In the genomic region with DNA sequence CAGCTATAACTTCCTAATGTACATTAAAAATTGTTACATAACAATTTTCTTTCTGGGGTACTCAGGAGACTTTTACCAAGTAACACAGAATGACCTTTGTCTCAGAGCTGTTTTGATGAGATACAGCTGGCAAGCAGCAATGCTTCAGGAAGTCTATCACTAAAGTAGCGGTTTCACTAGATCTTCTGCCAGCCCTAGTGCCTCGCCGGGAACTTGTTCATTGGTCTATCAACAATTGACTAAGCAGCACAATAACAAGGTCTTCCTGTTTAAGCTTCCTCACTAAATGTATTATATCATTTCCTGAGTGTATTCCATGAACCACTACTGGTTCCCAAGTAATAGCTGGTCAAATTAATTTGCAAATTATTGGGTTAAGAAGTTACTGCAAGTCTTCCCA, we compare ENCODE assay signal across 9 cellular contexts.
A peak's percentile ranks its signal among the peaks of the same experiment; 100 is the strongest.
DNase-seq lines count a peak whose midpoint lies in the region; ATAC-seq and TF ChIP-seq lines count a peak whose summit lies in the region.
"Had no signal": no experiment of that assay in that cellular context is flagged by ENCODE, and none has a peak within 500 bp of the region (broad histone marks: within the 10 kb centered on the region; RNA-seq: fewer than 3 reads in every experiment).

No MANE protein-coding gene starts in this region.

- peak; percentile 8 for DNase-seq in Ammon's horn (ENCODE audit: low spot score)
- DNase-seq in adipocyte (ENCODE audit: low read depth) = no peak
- DNase-seq in naive B cell = no peak
- no peak for DNase-seq in NCI-H1092 (lab: John Stamatoyannopoulos, UW)
- DNase-seq in hypothalamus (lab: John Stamatoyannopoulos, UW) = no peak
- no peak for DNase-seq in SK-N-SH

- peak overlapping the region in 1 of 6 donors; percentile 62 for H3K27ac Mint-ChIP-seq in naive B cell

- H3K4me2 ChIP-seq in SK-N-SH = no peak overlapping the region

- H3K27me3 ChIP-seq in adipocyte (replicated peaks; ENCODE audit: control insufficient read depth, insufficient read depth, low read length) = no peaks in the 10 kb centered on the region
- H3K27me3 ChIP-seq in SK-N-SH (ENCODE audit: insufficient read depth) = no peaks in the 10 kb centered on the region

- no peak for TF ChIP-seq RAD21 in SK-N-SH (IDR thresholded peaks at IDR 0.05; ENCODE audit: low read length)

- H3K9me3 ChIP-seq in adipocyte (ENCODE audit: control insufficient read depth, low read length) (no peaks in the 10 kb centered on the region), SK-N-SH (no peaks in the 10 kb centered on the region)
- H3K9me3 ChIP-seq: thoracic aorta had no signal

- H3K4me3 Mint-ChIP-seq in naive B cell = no peak overlapping the region

- H3K36me3 ChIP-seq in adipocyte (ENCODE audit: control insufficient read depth, insufficient read depth, low read length, severe bottlenecking) (peaks cover 63% of the 10 kb centered on the region), SK-N-SH (replicated peaks in 1 of 2; ENCODE audit: control insufficient read depth in 1 of 2, insufficient read depth in 2 of 2, low read length in 1 of 2) (peaks cover 30 to 32% of the 10 kb centered on the region in 2 experiments)
- H3K36me3 ChIP-seq: thoracic aorta had no signal

- H3K36me3 Mint-ChIP-seq in naive B cell = peaks cover 7 to 24% of the 10 kb centered on the region in 2 donors

- H4K20me1 ChIP-seq in SK-N-SH (ENCODE audit: insufficient read depth) = peaks cover 30% of the 10 kb centered on the region

- peaks cover 36 to 56% (median 41%) of the 10 kb centered on the region in 3 donors for H3K4me1 Mint-ChIP-seq in naive B cell

- peaks cover 14% of the 10 kb centered on the region for H3F3A ChIP-seq in SK-N-SH (replicated peaks; ENCODE audit: insufficient read depth)

- H3K27me3 Mint-ChIP-seq in naive B cell = no peaks in the 10 kb centered on the region

- H3K4me3 ChIP-seq in adipocyte (ENCODE audit: low read length) = peak overlapping the region; percentile 37
- H3K4me3 ChIP-seq in SK-N-SH (ENCODE audit: low read depth in 2 of 2, low read length in 1 of 2) = no peak overlapping the region
- H3K4me3 ChIP-seq: thoracic aorta had no signal

- 87% methylated on average over 3 of the region's 3 CpGs for WGBS in SK-N-SH (ENCODE audit: low lambda C conversion rate)

- no peaks in the 10 kb centered on the region for H3K9me2 ChIP-seq in SK-N-SH

- POLR2A ChIA-PET in SK-N-SH (lab: Yijun Ruan, JAX) = no interaction called here

- CTCF ChIA-PET in SK-N-SH (lab: Yijun Ruan, JAX) = interaction anchor here (0.8 to 1.2 kb wide), 2 partner anchors 11 to 51 kb away, joined by 3 read pairs; no protein-coding TSS in a partner anchor

- H3K79me2 ChIP-seq in SK-N-SH (ENCODE audit: insufficient read depth) = peaks cover 89% of the 10 kb centered on the region

- no peak for TF ChIP-seq EP300 in SK-N-SH (IDR thresholded peaks at IDR 0.05; ENCODE audit: borderline replicate concordance in 1 of 2, low read depth in 1 of 2, low read length in 1 of 2)

- peaks cover 7% of the 10 kb centered on the region for H3K4me1 ChIP-seq in adipocyte (ENCODE audit: control insufficient read depth, insufficient read depth, low read length)
- peaks cover 0 to 6% of the 10 kb centered on the region in 2 experiments; a peak in 2 of 4 replicates for H3K4me1 ChIP-seq in SK-N-SH (ENCODE audit: control insufficient read depth in 1 of 2, insufficient read depth in 2 of 2, low read depth in 1 of 2, low read length in 1 of 2)

- ATAC-seq in GM21529 (IDR thresholded peaks at IDR 0.05; ENCODE audit: unreplicated experiment) (peak; percentile 75), naive B cell (ENCODE audit: low read depth in 2 of 2) (peak; percentile 20 to 40)

- no peak overlapping the region for H2AFZ ChIP-seq in SK-N-SH (ENCODE audit: low read depth)

- H3K9ac ChIP-seq in adipocyte (ENCODE audit: low read length) (no peak overlapping the region), SK-N-SH (no peak overlapping the region)

- H3K27ac ChIP-seq in SK-N-SH (ENCODE audit: low read depth in 2 of 2, low read length in 1 of 2) = peak overlapping the region in 1 of 2 experiments; percentile 34; a peak in 2 of 4 replicates
- H3K27ac ChIP-seq: thoracic aorta had no signal

- no peak for TF ChIP-seq CTCF in SK-N-SH (IDR thresholded peaks at IDR 0.05)

- H3K9me3 Mint-ChIP-seq in naive B cell = peaks cover 0 to 2% (median 0%) of the 10 kb centered on the region in 7 donors

TF ChIP-seq in PFSK-1, 5 proteins besides CTCF, POLR2A, EP300 and RAD21:
- TF ChIP-seq SIN3A (IDR thresholded peaks at IDR 0.05; ENCODE audit: borderline replicate concordance, insufficient read depth, low read length) (peak; percentile 66; the same call in 1 of the 2 replicates), REST (IDR thresholded peaks at IDR 0.05; ENCODE audit: insufficient read depth in 1 of 2, low read depth in 2 of 2, low read length in 2 of 2) (no peak), POLR2AphosphoS5 (IDR thresholded peaks at IDR 0.05; ENCODE audit: low read depth, low read length) (no peak), TAF1 (IDR thresholded peaks at IDR 0.05; ENCODE audit: borderline replicate concordance, insufficient read depth, low read length) (no peak), FOXP2 (optimal IDR thresholded peaks at IDR 0.05; ENCODE audit: borderline replicate concordance, extremely low read depth, extremely low read length, insufficient read depth) (no peak)

TF ChIP-seq in SK-N-SH, 30 proteins besides CTCF, POLR2A, EP300 and RAD21 (continues in another document):
- no peak for TF ChIP-seq TAF1 (IDR thresholded peaks at IDR 0.05; ENCODE audit: borderline replicate concordance, low read depth, low read length)
- TF ChIP-seq REST (IDR thresholded peaks at IDR 0.05; ENCODE audit: low read depth, low read length) = no peak
- TF ChIP-seq EZH2phosphoT487 (IDR thresholded peaks at IDR 0.05; ENCODE audit: borderline replicate concordance, low read depth) = no peak
- TF ChIP-seq GATA2 (CRISPR knock-in tag; IDR thresholded peaks at IDR 0.05) = no peak
- TF ChIP-seq MEF2A (IDR thresholded peaks at IDR 0.05; ENCODE audit: borderline replicate concordance, low read depth) = no peak
- no peak for TF ChIP-seq YY1 (IDR thresholded peaks at IDR 0.05; ENCODE audit: low read depth)
- TF ChIP-seq, protein P1, sequence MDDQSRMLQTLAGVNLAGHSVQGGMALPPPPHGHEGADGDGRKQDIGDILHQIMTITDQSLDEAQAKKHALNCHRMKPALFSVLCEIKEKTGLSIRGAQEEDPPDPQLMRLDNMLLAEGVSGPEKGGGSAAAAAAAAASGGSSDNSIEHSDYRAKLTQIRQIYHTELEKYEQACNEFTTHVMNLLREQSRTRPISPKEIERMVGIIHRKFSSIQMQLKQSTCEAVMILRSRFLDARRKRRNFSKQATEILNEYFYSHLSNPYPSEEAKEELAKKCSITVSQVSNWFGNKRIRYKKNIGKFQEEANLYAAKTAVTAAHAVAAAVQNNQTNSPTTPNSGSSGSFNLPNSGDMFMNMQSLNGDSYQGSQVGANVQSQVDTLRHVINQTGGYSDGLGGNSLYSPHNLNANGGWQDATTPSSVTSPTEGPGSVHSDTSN (IDR thresholded peaks at IDR 0.05) = no peak
- TF ChIP-seq GABPA (IDR thresholded peaks at IDR 0.05; ENCODE audit: low read depth) = no peak
- TF ChIP-seq RXRA (IDR thresholded peaks at IDR 0.05; ENCODE audit: borderline replicate concordance, low read depth) = no peak
- no peak for TF ChIP-seq IRF3 (IDR thresholded peaks at IDR 0.05; ENCODE audit: low read depth, low read length)
- TF ChIP-seq TEAD4 (IDR thresholded peaks at IDR 0.05; ENCODE audit: borderline replicate concordance, insufficient read depth) = no peak
- no peak for TF ChIP-seq MXI1 (IDR thresholded peaks at IDR 0.05; ENCODE audit: low read depth, low read length)
- TF ChIP-seq, protein P2, sequence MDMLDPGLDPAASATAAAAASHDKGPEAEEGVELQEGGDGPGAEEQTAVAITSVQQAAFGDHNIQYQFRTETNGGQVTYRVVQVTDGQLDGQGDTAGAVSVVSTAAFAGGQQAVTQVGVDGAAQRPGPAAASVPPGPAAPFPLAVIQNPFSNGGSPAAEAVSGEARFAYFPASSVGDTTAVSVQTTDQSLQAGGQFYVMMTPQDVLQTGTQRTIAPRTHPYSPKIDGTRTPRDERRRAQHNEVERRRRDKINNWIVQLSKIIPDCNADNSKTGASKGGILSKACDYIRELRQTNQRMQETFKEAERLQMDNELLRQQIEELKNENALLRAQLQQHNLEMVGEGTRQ (IDR thresholded peaks at IDR 0.05; ENCODE audit: borderline replicate concordance, low read depth, low read length) = no peak
- no peak for TF ChIP-seq FOSL2 (IDR thresholded peaks at IDR 0.05; ENCODE audit: borderline replicate concordance, low read depth)
